ENCODE assay signal across 13 cellular contexts in the genomic region with DNA sequence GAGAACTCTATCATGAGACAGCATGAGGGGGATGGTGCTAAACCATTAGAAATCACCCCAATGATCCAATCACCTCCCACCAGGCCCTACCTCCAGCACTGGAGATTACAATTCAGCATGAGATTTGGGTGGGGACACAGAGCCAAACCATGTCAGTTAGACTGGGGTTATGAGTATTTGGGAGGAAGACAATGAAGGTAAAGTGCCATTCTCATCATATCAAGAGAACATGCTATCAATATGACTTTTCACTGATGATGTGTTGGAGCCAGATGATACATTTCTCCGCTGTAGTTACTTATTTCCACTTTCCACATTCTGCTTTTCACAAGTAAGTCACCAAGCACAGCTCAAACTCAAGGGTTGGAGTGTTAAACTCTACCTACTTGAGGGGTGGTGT.
DNase-seq lines count a peak whose midpoint lies in the region; ATAC-seq lines count a peak whose summit lies in the region.
"Had no signal": no experiment of that assay in that cellular context is flagged by ENCODE, and none has a peak within 500 bp of the region (broad histone marks: within the 10 kb centered on the region; RNA-seq: fewer than 3 reads in every experiment).

No MANE protein-coding gene starts in this region.

- no peaks in the 10 kb centered on the region for H3K9me3 Mint-ChIP-seq in central memory CD8-positive, alpha-beta T cell

- H3K27me3 Mint-ChIP-seq in central memory CD8-positive, alpha-beta T cell: no peaks in the 10 kb centered on the region

- H3K27ac Mint-ChIP-seq in central memory CD8-positive, alpha-beta T cell (ENCODE audit: low read depth): peak overlapping the region; percentile 19

- no peaks in the 10 kb centered on the region for H3K36me3 Mint-ChIP-seq in central memory CD8-positive, alpha-beta T cell (ENCODE audit: insufficient read depth)
- H3K36me3 Mint-ChIP-seq: CD4-positive, alpha-beta memory T cell had no signal

- DNase-seq in activated CD4-positive, alpha-beta T cell treated with anti-CD3 and anti-CD28 coated beads for 48 hours: peak; percentile 5
- no peak for DNase-seq in activated CD4-positive, alpha-beta T cell treated with anti-CD3 and anti-CD28 coated beads for 4 hours
- DNase-seq in stimulated activated CD4-positive, alpha-beta T cell treated with anti-CD3 and anti-CD28 coated beads, Interleukin-1b, Interleukin-23, amount 100 ng/mL, for 48 hours: peak; percentile 15
- no peak for DNase-seq in stimulated activated CD4-positive, alpha-beta T cell treated with anti-CD3 and anti-CD28 coated beads, Interleukin-4, amount 100 ng/mL, for 1 hour
- no peak for DNase-seq in central memory CD8-positive, alpha-beta T cell (ENCODE audit: low spot score in 2 of 2)
- no peak for DNase-seq in NCI-H2029 (lab: John Stamatoyannopoulos, UW)
- DNase-seq: ACHN; BE2C; CD4-positive, alpha-beta memory T cell; DMS153; DMS79 treated with DMSO at 0.1 percent for 48 hours; EL had no signal

- ATAC-seq in central memory CD8-positive, alpha-beta T cell (replicated peaks; ENCODE audit: extremely low read depth, poor library complexity, severe bottlenecking): no peak
- ATAC-seq in GM18867 (IDR thresholded peaks at IDR 0.05; ENCODE audit: unreplicated experiment): no peak

- H3K4me1 Mint-ChIP-seq in central memory CD8-positive, alpha-beta T cell: peaks cover 5% of the 10 kb centered on the region

- no peak overlapping the region for H3K4me3 Mint-ChIP-seq in central memory CD8-positive, alpha-beta T cell

Comparison
In these comparisons a context has a peak if more than half of its experiments do, and no peak if none do; other contexts are left out.
1. DNase-seq: peak in activated CD4-positive, alpha-beta T cell treated with anti-CD3 and anti-CD28 coated beads for 48 hours (single experiment) and stimulated activated CD4-positive, alpha-beta T cell treated with anti-CD3 and anti-CD28 coated beads, Interleukin-1b, Interleukin-23, amount 100 ng/mL, for 48 hours (single experiment); none in activated CD4-positive, alpha-beta T cell treated with anti-CD3 and anti-CD28 coated beads for 4 hours (0 of 2), stimulated activated CD4-positive, alpha-beta T cell treated with anti-CD3 and anti-CD28 coated beads, Interleukin-4, amount 100 ng/mL, for 1 hour (single experiment), central memory CD8-positive, alpha-beta T cell (0 of 2) and NCI-H2029 (single experiment).